10 cellular contexts compared by ENCODE assay signal in the genomic region with DNA sequence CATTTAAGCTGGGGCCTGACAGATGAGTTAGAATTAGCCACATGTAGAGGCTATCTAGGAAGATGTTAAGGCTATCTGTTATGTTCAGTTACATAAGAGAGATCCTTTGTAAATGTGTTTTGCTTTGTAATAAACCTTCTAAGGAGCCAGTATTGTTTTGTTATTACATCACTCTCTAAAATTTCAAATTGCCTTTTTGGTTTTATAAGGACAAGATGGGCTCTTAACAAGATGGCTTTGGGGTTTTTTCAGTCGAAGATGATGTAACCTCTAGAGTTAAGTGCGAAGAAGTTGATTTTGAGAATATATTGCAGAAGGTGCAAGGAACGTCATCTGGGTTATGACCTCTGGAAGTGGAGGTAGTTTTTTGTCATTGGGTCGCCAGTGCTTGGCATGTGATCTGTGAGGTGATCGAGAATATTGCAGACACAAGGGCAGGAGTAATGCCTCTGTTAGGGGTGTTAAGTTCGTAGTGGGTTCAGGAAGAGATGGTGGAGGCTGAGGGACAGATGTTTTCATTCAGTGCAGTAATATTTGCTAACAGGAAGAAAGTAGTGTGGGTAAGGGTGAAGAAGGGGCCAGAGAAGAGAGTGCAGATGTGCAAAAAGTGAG. TPM values are rescaled to one million over a fixed set of nuclear protein-coding genes. Genes with fewer than 3 reads are reported as not detected.
DNase-seq lines count a peak whose midpoint lies in the region; ATAC-seq and TF ChIP-seq lines count a peak whose summit lies in the region.
"Had no signal": no experiment of that assay in that cellular context is flagged by ENCODE, and none has a peak within 500 bp of the region (broad histone marks: within the 10 kb centered on the region; RNA-seq: fewer than 3 reads in every experiment).

No MANE protein-coding gene starts in this region.

- H3K79me1 ChIP-seq in IMR-90 (ENCODE audit: low read depth in 1 of 2, low read length in 2 of 2), result peaks cover 7 to 77% of the 10 kb centered on the region in 2 experiments

- H3K23ac ChIP-seq in IMR-90 (ENCODE audit: low read depth, low read length), result no peak overlapping the region; the same call in 1 of the 2 replicates

- no TSS peak for BruUV-seq in IMR-90 (replicated peaks; lab: Mats Ljungman, UMichigan)

- peaks cover 18% of the 10 kb centered on the region for H3K9me1 ChIP-seq in IMR-90 (ENCODE audit: insufficient read depth, low read length)

- peaks cover 79% of the 10 kb centered on the region for H3K4me1 Mint-ChIP-seq in CD8-positive, alpha-beta T cell (ENCODE audit: low read depth)
- H3K4me1 Mint-ChIP-seq in neural progenitor cell, result peaks cover 12% of the 10 kb centered on the region

- dilution Hi-C loops in IMR-90 (cut with HindIII; ENCODE audit: low sequenced_read_pairs, unreplicated experiment), result no loop called here

- no peak overlapping the region for H4K8ac ChIP-seq in IMR-90 (ENCODE audit: low read depth in 2 of 2, low read length in 2 of 2)

- POLR2A ChIA-PET in CD8-positive, alpha-beta T cell (lab: Charles Lee), result interaction anchor here (1.1 kb wide), 1 partner anchor 12 kb away, joined by 4 read pairs; no protein-coding TSS in a partner anchor
- POLR2A ChIA-PET in IMR-90 (lab: Charles Lee; ENCODE audit: unreplicated experiment), result no interaction called here

- no peaks in the 10 kb centered on the region for H3K9me3 Mint-ChIP-seq in CD8-positive, alpha-beta T cell
- no peaks in the 10 kb centered on the region for H3K9me3 Mint-ChIP-seq in neural progenitor cell

- no peak overlapping the region for H2BK120ac ChIP-seq in IMR-90 (ENCODE audit: low read depth, low read length)

- peak overlapping the region; percentile 1 for H3K27ac ChIP-seq in CD8-positive, alpha-beta T cell (ENCODE audit: low read depth, low read length)
- no peak overlapping the region for H3K27ac ChIP-seq in IMR-90 (ENCODE audit: insufficient read depth, low read length)
- peak overlapping the region; percentile 42 for H3K27ac ChIP-seq in neural progenitor cell

- peaks cover 72% of the 10 kb centered on the region for H3K4me1 ChIP-seq in CD8-positive, alpha-beta T cell (ENCODE audit: insufficient read depth, low read length)
- H3K4me1 ChIP-seq in IMR-90 (ENCODE audit: control insufficient read depth, insufficient read depth, low read length), result peaks cover 16% of the 10 kb centered on the region
- peaks cover 34% of the 10 kb centered on the region for H3K4me1 ChIP-seq in neural progenitor cell

- peaks cover 4% of the 10 kb centered on the region for H3K36me3 ChIP-seq in CD8-positive, alpha-beta T cell (ENCODE audit: insufficient read depth, low read length)
- peaks cover 4% of the 10 kb centered on the region; the same call in 1 of the 2 replicates for H3K36me3 ChIP-seq in IMR-90 (ENCODE audit: control insufficient read depth, insufficient read depth, low read length)
- no peaks in the 10 kb centered on the region for H3K36me3 ChIP-seq in neural progenitor cell

- H2BK5ac ChIP-seq in IMR-90 (ENCODE audit: low read depth, low read length, poor library complexity, severe bottlenecking), result no peak overlapping the region

- peak overlapping the region; percentile 41 for H3K4me3 Mint-ChIP-seq in CD8-positive, alpha-beta T cell
- no peak overlapping the region for H3K4me3 Mint-ChIP-seq in neural progenitor cell

- peak; percentile 83 for ATAC-seq in CD8-positive, alpha-beta T cell
- peak; percentile 34; the same call in 1 of the 2 replicates for ATAC-seq in IMR-90 (ENCODE audit: low read depth)
- no peak for ATAC-seq in GM19395 (IDR thresholded peaks at IDR 0.05; ENCODE audit: unreplicated experiment)
- no peak for ATAC-seq in HG02763 (IDR thresholded peaks at IDR 0.05; ENCODE audit: unreplicated experiment)
- no peak for ATAC-seq in HG03460 (IDR thresholded peaks at IDR 0.05; ENCODE audit: unreplicated experiment)

- no peak overlapping the region for H2AFZ ChIP-seq in IMR-90 (replicated peaks; ENCODE audit: low read length, poor library complexity)
- H2AFZ ChIP-seq in neural progenitor cell (replicated peaks), result no peak overlapping the region

- H2BK15ac ChIP-seq in IMR-90 (ENCODE audit: low read depth, low read length), result no peak overlapping the region

- CTCF ChIA-PET in CD8-positive, alpha-beta T cell (lab: Charles Lee), result no interaction called here
- CTCF ChIA-PET in IMR-90 (lab: Yijun Ruan, JAX), result no interaction called here

- H3K9ac ChIP-seq in IMR-90 (ENCODE audit: low read depth, low read length) (no peak overlapping the region), neural progenitor cell (no peak overlapping the region)

- H4K20me1 ChIP-seq in IMR-90 (ENCODE audit: insufficient read depth, low read length) (peaks cover 100% of the 10 kb centered on the region), neural progenitor cell (ENCODE audit: low read depth) (peaks cover 100% of the 10 kb centered on the region)

- no peak overlapping the region for H2AK5ac ChIP-seq in IMR-90 (ENCODE audit: low read depth, low read length)

- H3K4me2 ChIP-seq in IMR-90 (ENCODE audit: low read depth, low read length), result peak overlapping the region; percentile 63
- no peak overlapping the region for H3K4me2 ChIP-seq in neural progenitor cell

- no peak overlapping the region for H2BK20ac ChIP-seq in IMR-90 (ENCODE audit: low read depth, low read length)

- no peaks in the 10 kb centered on the region for H3K9me3 ChIP-seq in CD8-positive, alpha-beta T cell (ENCODE audit: low read length)
- H3K9me3 ChIP-seq in IMR-90 (ENCODE audit: control insufficient read depth, insufficient read depth, low read length) (no peaks in the 10 kb centered on the region), neural progenitor cell (ENCODE audit: low read depth) (no peaks in the 10 kb centered on the region)
- H3K9me3 ChIP-seq: stomach had no signal

- TF ChIP-seq RAD21 in IMR-90 (IDR thresholded peaks at IDR 0.05; ENCODE audit: low read length), result no peak

- H3K4ac ChIP-seq in IMR-90 (ENCODE audit: low read depth, low read length), result no peak overlapping the region

- H3K4me3 ChIP-seq in CD8-positive, alpha-beta T cell (ENCODE audit: low read depth, low read length), result no peak overlapping the region
- H3K4me3 ChIP-seq in IMR-90 (ENCODE audit: insufficient read depth, low read depth, low read length), result no peak overlapping the region
- H3K4me3 ChIP-seq in choroid plexus epithelial cell (ENCODE audit: low read depth, low read length), result no peak overlapping the region
- H3K4me3 ChIP-seq in neural progenitor cell, result no peak overlapping the region
- H3K4me3 ChIP-seq: stomach had no signal

- no peaks in the 10 kb centered on the region for H3K27me3 ChIP-seq in CD8-positive, alpha-beta T cell (ENCODE audit: insufficient read depth, low read length)
- H3K27me3 ChIP-seq in IMR-90 (ENCODE audit: control insufficient read depth, insufficient read depth, low read length), result no peaks in the 10 kb centered on the region
- no peaks in the 10 kb centered on the region for H3K27me3 ChIP-seq in neural progenitor cell
- H3K27me3 ChIP-seq: stomach had no signal

- H3K27ac Mint-ChIP-seq in CD8-positive, alpha-beta T cell, result peak overlapping the region; percentile 81
- no peak overlapping the region for H3K27ac Mint-ChIP-seq in neural progenitor cell

- WGBS in IMR-90 (ENCODE audit: extremely low coverage in 2 of 2, insufficient read length in 1 of 2), 2 experiments, result 43% methylated on average over 6 of the region's 6 CpGs; no CpG with 5 or more reads in 1 of the 2 experiments

- peaks cover 34% of the 10 kb centered on the region for H3K36me3 Mint-ChIP-seq in CD8-positive, alpha-beta T cell
- H3K36me3 Mint-ChIP-seq in neural progenitor cell, result peaks cover 32% of the 10 kb centered on the region

- TF ChIP-seq CTCF in CD8-positive, alpha-beta T cell (IDR thresholded peaks at IDR 0.05), result no peak
- TF ChIP-seq CTCF in IMR-90 (conservative IDR thresholded peaks at IDR 0.05; ENCODE audit: low read depth, low read length), result no peak
- TF ChIP-seq CTCF in choroid plexus epithelial cell (conservative IDR thresholded peaks at IDR 0.05; ENCODE audit: low read depth, low read length), result no peak
- no peak for TF ChIP-seq CTCF in neural progenitor cell (IDR thresholded peaks at IDR 0.05)

- H4K91ac ChIP-seq in IMR-90 (ENCODE audit: insufficient read depth, low read depth, low read length), result no peak overlapping the region

- H3K27me3 Mint-ChIP-seq in CD8-positive, alpha-beta T cell (ENCODE audit: low read depth), result no peaks in the 10 kb centered on the region
- peaks cover 2% of the 10 kb centered on the region for H3K27me3 Mint-ChIP-seq in neural progenitor cell (ENCODE audit: insufficient read depth, low read depth)

- intact Hi-C loops in CD8-positive, alpha-beta T cell (cut with DNase I, micrococcal nuclease), result no loop called here
- intact Hi-C loops in IMR-90 (cut with micrococcal nuclease), result loop anchor here (5.0 kb wide), 1 partner anchor 37 kb away; no protein-coding TSS in a partner anchor

- H3F3A ChIP-seq in neural progenitor cell (ENCODE audit: low read depth), result peaks cover 17% of the 10 kb centered on the region

- no peak overlapping the region for H3K14ac ChIP-seq in IMR-90 (replicated peaks; ENCODE audit: low read depth, low read length)

- DNase-seq in CD8-positive, alpha-beta T cell, result peak in 3 of 7 experiments; percentile 9 to 30 (median 25)
- DNase-seq in IMR-90 (no peak), choroid plexus epithelial cell (ENCODE audit: low read depth) (peak; percentile 37), neural progenitor cell (ENCODE audit: low spot score) (no peak), SKM-1 treated with dmso at 0.1 percent for 144 hours (lab: John Stamatoyannopoulos, UW; ENCODE audit: unreplicated experiment) (no peak)
- DNase-seq: NCI-H526 treated with DMSO at 0.1 percent for 48 hours, stomach had no signal

- H2AK9ac ChIP-seq in IMR-90 (replicated peaks; ENCODE audit: low read depth, low read length, poor library complexity), result no peak overlapping the region

- in situ Hi-C loops in IMR-90 (cut with MboI; ENCODE audit: low sequenced_read_pairs), result no loop called here

- H3K18ac ChIP-seq in IMR-90 (ENCODE audit: low read depth, low read length), result no peak overlapping the region

- no peak overlapping the region for H4K5ac ChIP-seq in IMR-90 (ENCODE audit: low read depth, low read length)

- H3K79me2 ChIP-seq in neural progenitor cell (ENCODE audit: low read depth), result peaks cover 100% of the 10 kb centered on the region

- H3K56ac ChIP-seq in IMR-90 (ENCODE audit: extremely low read depth, insufficient read depth, low read length), result no peak overlapping the region

- no peak for TF ChIP-seq POLR2A in IMR-90 (IDR thresholded peaks at IDR 0.05; ENCODE audit: low read depth, low read length)

RNA-seq across cellular contexts. Expression of gene LSM14A, which starts 12.7 kb away (rescaled TPM):
- 100 to 1,000 TPM; 233 to 246 TPM for total RNA-seq in CD8-positive, alpha-beta T cell
- total RNA-seq in IMR-90 (2012; rRNA removed) (44.3 and 49.4 TPM in 2 replicates), neural progenitor cell (ENCODE audit: low replicate concordance) (152 and 157 TPM in 2 replicates)
- polyA plus RNA-seq in IMR-90 (2012; rRNA removed), result 54.8 and 66.1 TPM in 2 replicates
- polyA plus RNA-seq in IMR-90 (2012; cell fraction: cytosol; rRNA removed), result 94.9 and 113 TPM in 2 replicates
- polyA plus RNA-seq in IMR-90 (2012; cell fraction: nucleus; rRNA removed; ENCODE audit: low replicate concordance), result 45.7 and 47.0 TPM in 2 replicates

Comparison
In these comparisons a context has a peak if more than half of its experiments do, and no peak if none do; other contexts are left out.
1. ATAC-seq: peak in CD8-positive, alpha-beta T cell (single experiment) and IMR-90 (single experiment); none in GM19395 (single experiment), HG02763 (single experiment) and HG03460 (single experiment).